In the genomic region with DNA sequence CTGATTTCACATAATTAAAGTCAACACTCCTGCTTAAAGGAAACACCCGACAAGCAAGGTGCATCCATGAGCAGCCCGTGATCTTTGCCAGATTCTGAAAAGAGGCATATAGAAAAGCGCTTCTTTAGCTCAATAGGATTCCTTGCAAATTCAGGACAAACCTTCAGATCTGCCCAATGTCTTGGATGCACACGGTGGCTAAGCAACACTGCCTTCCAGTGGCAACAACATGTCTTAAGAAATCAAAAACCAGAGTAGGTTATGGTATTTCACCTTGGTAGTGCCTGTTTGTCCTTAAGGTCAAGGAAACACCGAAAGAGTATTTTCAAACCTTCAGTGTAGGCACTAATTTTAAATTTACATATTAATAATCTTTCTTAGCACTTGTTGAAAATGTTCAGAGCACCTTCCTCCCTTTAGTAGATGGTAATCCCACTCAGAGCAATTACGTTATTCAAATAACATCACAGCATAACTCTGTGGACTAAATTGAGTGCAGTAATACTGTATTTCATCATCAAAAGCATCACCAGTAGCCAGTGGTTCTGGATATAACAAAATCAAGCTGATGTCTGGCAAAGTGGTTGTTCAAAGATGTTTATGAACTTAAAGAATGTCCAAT, we compare ENCODE assay signal across 9 cellular contexts. TPM values are rescaled to one million over a fixed set of nuclear protein-coding genes. Genes with fewer than 3 reads are reported as not detected.
DNase-seq lines count a peak whose midpoint lies in the region; ATAC-seq, FAIRE-seq and TF ChIP-seq lines count a peak whose summit lies in the region.
"Had no signal": no experiment of that assay in that cellular context is flagged by ENCODE, and none has a peak within 500 bp of the region (broad histone marks: within the 10 kb centered on the region; RNA-seq: fewer than 3 reads in every experiment).

No MANE protein-coding gene starts in this region.

- H3K27me3 ChIP-seq in tibial nerve, result no peaks in the 10 kb centered on the region
- no peaks in the 10 kb centered on the region for H3K27me3 ChIP-seq in H7 (ENCODE audit: control insufficient read depth, insufficient read depth, low read length)

- H3K9me3 ChIP-seq in tibial nerve, result no peaks in the 10 kb centered on the region

- WGBS in tibial nerve, 2 donors, result 49 to 51% methylated on average over 6 of the region's 6 CpGs

- no peak overlapping the region for H3K27ac ChIP-seq in tibial nerve

- H3K4me3 ChIP-seq in fibroblast of villous mesenchyme (ENCODE audit: low read depth, low read length), result no peak overlapping the region
- H3K4me3 ChIP-seq in tibial nerve, result no peak overlapping the region
- no peak overlapping the region for H3K4me3 ChIP-seq in H7 (ENCODE audit: insufficient read depth, low read depth, low read length)

- TF ChIP-seq EP300 in tibial nerve (IDR thresholded peaks at IDR 0.05), result no peak

- peak; percentile 69 for TF ChIP-seq CTCF in fibroblast of villous mesenchyme (IDR thresholded peaks at IDR 0.05; ENCODE audit: insufficient read depth, low read depth, low read length)
- peak in 3 of 5 experiments; percentile 17 to 42 (median 24) for TF ChIP-seq CTCF in tibial nerve (IDR thresholded peaks at IDR 0.05)

- DNase-seq in NCI-H82 (lab: John Stamatoyannopoulos, UW) (peak; percentile 28), NCI-H82 treated with DMSO at 0.1 percent for 48 hours (lab: John Stamatoyannopoulos, UW; ENCODE audit: unreplicated experiment) (no peak), RCC 7860 (ENCODE audit: low spot score) (peak; percentile 4), fibroblast of villous mesenchyme (ENCODE audit: low read depth) (peak; percentile 71), tibial nerve (ENCODE audit: low spot score in 2 of 2) (no peak), H7 (no peak)
- no peak for DNase-seq in activated CD4-positive, CD25-positive, alpha-beta regulatory T cell (lab: John Stamatoyannopoulos, UW)
- DNase-seq: T1000 had no signal

- peaks cover 0 to 12% (median 2%) of the 10 kb centered on the region in 4 donors for H3K4me1 ChIP-seq in tibial nerve

- ATAC-seq in GM19023 (IDR thresholded peaks at IDR 0.05; ENCODE audit: unreplicated experiment), result no peak

- H3K36me3 ChIP-seq in tibial nerve (no peaks in the 10 kb centered on the region), H7 (replicated peaks; ENCODE audit: control insufficient read depth, insufficient read depth, low read length) (no peaks in the 10 kb centered on the region)

- no peak for TF ChIP-seq POLR2A in tibial nerve (IDR thresholded peaks at IDR 0.05)

- no peak for FAIRE-seq in RCC 7860 (lab: Jason Lieb, UNC)

RNA-seq across cellular contexts. Expression of a gene that starts 58.0 kb away (rescaled TPM):
- total RNA-seq in fibroblast of villous mesenchyme (35.8 and 42.7 TPM in 2 replicates), tibial nerve (1 to 10 TPM in 2 of 4 donors, not detected in 2; 3.6 to 4.6 TPM)
- total RNA-seq in H7 (2014; rRNA removed; shearing (Covaris generic)), result 56.7 and 59.6 TPM in 2 replicates

Comparison
In these comparisons a context has a peak if more than half of its experiments do, and no peak if none do; other contexts are left out.
1. DNase-seq: peak in NCI-H82 (single experiment), RCC 7860 (single experiment) and fibroblast of villous mesenchyme (single experiment); none in NCI-H82 treated with DMSO at 0.1 percent for 48 hours (single experiment), tibial nerve (0 of 2), activated CD4-positive, CD25-positive, alpha-beta regulatory T cell (0 of 4) and H7 (single experiment).